Comparison of ENCODE assay signal across 7 cellular contexts in genomic region chr3:28623106-28623505, GRCh38.
"Had no signal": no experiment of that assay in that cellular context is flagged by ENCODE, and none has a peak within 500 bp of the region (broad histone marks: within the 10 kb centered on the region; RNA-seq: fewer than 3 reads in every experiment).

No MANE protein-coding gene starts in this region.

- H3K27ac Mint-ChIP-seq: HFFc6 had no signal

- H3K4me3 ChIP-seq: GM23248, HAP-1, K562 had no signal

- H3K27ac ChIP-seq: GM23248 had no signal

- H3K9me3 ChIP-seq: HAP-1 had no signal

- H3K9ac ChIP-seq: GM23248 had no signal

- H3K4me3 Mint-ChIP-seq: HFFc6 had no signal

- H3K4me1 ChIP-seq: HAP-1 had no signal

- H3K36me3 ChIP-seq: HAP-1 had no signal

- DNase-seq: GM23248, GOT3, H7, HFFc6, IMR-90 had no signal
